Comparison of ENCODE assay signal across 22 cellular contexts in genomic region chr6:4041480-4041879, GRCh38. TPM values are rescaled to one million over a fixed set of nuclear protein-coding genes. Genes with fewer than 3 reads are reported as not detected.
"Had no signal": no experiment of that assay in that cellular context is flagged by ENCODE, and none has a peak within 500 bp of the region (broad histone marks: within the 10 kb centered on the region; RNA-seq: fewer than 3 reads in every experiment).

No MANE protein-coding gene starts in this region.

- H3K27me3 ChIP-seq: neural progenitor cell, pancreas, stomach, testis, upper lobe of right lung had no signal

- H3K4me3 Mint-ChIP-seq: neural progenitor cell, WTC11 had no signal

- H3K4me3 ChIP-seq: lung, neural progenitor cell, pancreas, stomach, testis, upper lobe of right lung had no signal

- H3K4me2 ChIP-seq: neural progenitor cell had no signal

- DNase-seq: activated CD4-positive, alpha-beta T cell treated with anti-CD3 and anti-CD28 coated beads for 4 hours; activated effector memory CD4-positive, alpha-beta T cell treated with Interleukin-2 at 50 U/mL for 16 hours; activated T-cell treated with anti-CD3 and anti-CD28 coated beads for 4 hours; left colon; midbrain; pancreas; stomach; T-helper 2 cell; testis; upper lobe of right lung had no signal

- H3K27ac Mint-ChIP-seq: neural progenitor cell, WTC11 had no signal

- H3K9ac ChIP-seq: neural progenitor cell had no signal

- H3K4me1 ChIP-seq: neural progenitor cell, pancreas, testis, upper lobe of right lung had no signal

- H3K27ac ChIP-seq: neural progenitor cell, pancreas, stomach, testis, upper lobe of right lung had no signal

- H2AFZ ChIP-seq: neural progenitor cell had no signal

- H3K9me3 ChIP-seq: pancreas, stomach, testis, upper lobe of right lung had no signal

- FAIRE-seq: astrocyte, bronchial epithelial cell, colon, endometrium, islet of Langerhans, pancreas, TTC549 had no signal

- H3K4me1 Mint-ChIP-seq: neural progenitor cell, WTC11 had no signal

- ATAC-seq: left colon, pancreas, sciatic nerve, upper lobe of right lung, WTC11 had no signal

- H3K9me3 Mint-ChIP-seq: neural progenitor cell, WTC11 had no signal

RNA-seq across cellular contexts. Expression of gene FAM217A, which starts 37.5 kb away (rescaled TPM):
- total RNA-seq: astrocyte, bronchial epithelial cell, left colon, lung, myocyte, sciatic nerve, stomach, upper lobe of right lung, WTC11 had no signal
- polyA plus RNA-seq: esophagus, lung had no signal
